ENCODE assay signal across 8 cellular contexts in the genomic region with DNA sequence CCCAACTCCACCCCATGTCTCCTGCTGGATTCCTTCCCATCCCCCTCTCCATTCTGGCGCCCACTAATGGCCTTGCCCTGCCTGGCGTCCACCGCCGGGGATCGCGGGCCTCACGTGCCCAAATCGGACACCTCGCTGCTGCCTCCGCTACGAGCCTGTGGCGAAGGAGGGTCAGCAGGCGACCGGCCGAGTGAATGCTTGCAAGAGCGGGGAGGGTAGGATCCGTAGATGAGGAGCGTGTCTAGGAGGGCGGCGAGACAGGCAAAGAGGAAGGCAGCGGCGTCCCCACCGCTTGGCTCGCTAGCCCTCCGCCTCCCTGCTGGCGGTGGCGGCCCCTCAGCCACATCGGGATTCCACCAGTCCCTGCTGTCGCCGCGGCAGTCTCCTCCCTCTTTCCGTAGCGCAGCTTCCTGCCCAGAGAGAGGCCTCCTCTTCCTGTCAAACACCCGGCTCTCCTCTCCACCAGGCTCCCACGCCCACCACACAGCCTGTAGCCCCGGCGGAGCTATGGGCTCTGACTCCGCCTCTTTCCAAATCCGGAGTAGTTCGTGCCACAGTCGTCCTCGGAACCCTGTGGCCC. TPM values are rescaled to one million over a fixed set of nuclear protein-coding genes. Genes with fewer than 3 reads are reported as not detected.
DNase-seq lines count a peak whose midpoint lies in the region; ATAC-seq and TF ChIP-seq lines count a peak whose summit lies in the region.

A gene (minus strand): TSS at position 387 of the 580 bp plus-strand sequence.

- TF ChIP-seq CTCF in AG04450 (IDR thresholded peaks at IDR 0.05; ENCODE audit: low read depth, low read length), result no peak
- TF ChIP-seq CTCF in kidney epithelial cell (IDR thresholded peaks at IDR 0.05; ENCODE audit: insufficient read depth, low read length, poor library complexity, severe bottlenecking), result peak; percentile 3

- no peaks in the 10 kb centered on the region for H3K27me3 ChIP-seq in AG04450 (ENCODE audit: control insufficient read depth, insufficient read depth, low read length)
- no peaks in the 10 kb centered on the region for H3K27me3 ChIP-seq in kidney epithelial cell (ENCODE audit: control insufficient read depth, insufficient read depth, low read length)

- no peaks in the 10 kb centered on the region for H3K9me3 ChIP-seq in AG04450 (ENCODE audit: control insufficient read depth, insufficient read depth, low read length)

- peaks cover 3% of the 10 kb centered on the region for H3K36me3 Mint-ChIP-seq in central memory CD8-positive, alpha-beta T cell (ENCODE audit: insufficient read depth)

- CTCF ChIA-PET in AG04450 (lab: Charles Lee), result no interaction called here

- H3K27me3 Mint-ChIP-seq in central memory CD8-positive, alpha-beta T cell, result no peaks in the 10 kb centered on the region

- H3K4me3 ChIP-seq in AG04450 (ENCODE audit: low read depth, low read length), result peak within 1 kb of the TSS; percentile 75
- H3K4me3 ChIP-seq in kidney epithelial cell (ENCODE audit: low read depth, low read length), result peak within 1 kb of the TSS; percentile 72

- peak; percentile 36 for DNase-seq in AG04450 (ENCODE audit: low read depth, low spot score)
- DNase-seq in NCI-H345 (lab: John Stamatoyannopoulos, UW), result peak; percentile 72
- peak; percentile 27 to 50 (median 48) for DNase-seq in activated CD4-positive, CD25-positive, alpha-beta regulatory T cell (lab: John Stamatoyannopoulos, UW)
- peak; percentile 30 to 58 for DNase-seq in central memory CD8-positive, alpha-beta T cell (ENCODE audit: low spot score in 2 of 2)
- peak; percentile 41 for DNase-seq in kidney epithelial cell (ENCODE audit: low read depth)
- DNase-seq in stimulated activated CD4-positive, alpha-beta T cell treated with anti-CD3 and anti-CD28 coated beads, Interleukin-15, amount 100 ng/mL, for 48 hours (ENCODE audit: low read depth in 2 of 2), result peak; percentile 71 to 80

- peak within 1 kb of the TSS; percentile 89 for H3K4me3 Mint-ChIP-seq in central memory CD8-positive, alpha-beta T cell

- no peaks in the 10 kb centered on the region for H3K36me3 ChIP-seq in kidney epithelial cell (ENCODE audit: control insufficient read depth, insufficient read depth, low read length)

- no peaks in the 10 kb centered on the region for H3K9me3 Mint-ChIP-seq in central memory CD8-positive, alpha-beta T cell

- H3K27ac Mint-ChIP-seq in central memory CD8-positive, alpha-beta T cell (ENCODE audit: low read depth), result peak within 1 kb of the TSS; percentile 93

- peak; percentile 100 for ATAC-seq in GM18907 (IDR thresholded peaks at IDR 0.05; ENCODE audit: unreplicated experiment)
- ATAC-seq in HG03139 (IDR thresholded peaks at IDR 0.05; ENCODE audit: unreplicated experiment), result peak; percentile 99
- peak; percentile 99 for ATAC-seq in central memory CD8-positive, alpha-beta T cell (replicated peaks; ENCODE audit: extremely low read depth, poor library complexity, severe bottlenecking)

- H3K4me1 Mint-ChIP-seq in central memory CD8-positive, alpha-beta T cell, result peaks cover 16% of the 10 kb centered on the region

- POLR2A ChIA-PET in AG04450 (lab: Yijun Ruan, JAX), result interaction anchor here (0.5 kb wide), 1 partner anchor 126 kb away, joined by 3 read pairs; a partner anchor contains a TSS

- no peak within 1 kb of the TSS for H3K27ac ChIP-seq in AG04450 (ENCODE audit: low read depth, low read length)

RNA-seq across cellular contexts. Expression of the gene that starts here (rescaled TPM):
- polyA plus RNA-seq in AG04450 (2011; rRNA removed), result 9.7 and 11.0 TPM in 2 replicates
- polyA minus RNA-seq in AG04450 (2011; rRNA and poly(A)+ RNA removed), result 5.1 and 7.9 TPM in 2 replicates
- 5.2 and 21.7 TPM in 2 replicates for total RNA-seq in kidney epithelial cell
